In genomic region chr9:97366889-97367288, GRCh38 we compare ENCODE assay signal across 30 cellular contexts. TPM values are rescaled to one million over a fixed set of nuclear protein-coding genes. Genes with fewer than 3 reads are reported as not detected.
A peak's percentile ranks its signal among the peaks of the same experiment; 100 is the strongest.
DNase-seq lines count a peak whose midpoint lies in the region; ATAC-seq and TF ChIP-seq lines count a peak whose summit lies in the region.
"Had no signal": no experiment of that assay in that cellular context is flagged by ENCODE, and none has a peak within 500 bp of the region (broad histone marks: within the 10 kb centered on the region; RNA-seq: fewer than 3 reads in every experiment).

No MANE protein-coding gene starts in this region.

- peak; percentile 64 for ATAC-seq in GM19043 (IDR thresholded peaks at IDR 0.05; ENCODE audit: low read depth, unreplicated experiment)
- ATAC-seq in HG03103 (IDR thresholded peaks at IDR 0.05; ENCODE audit: low read depth, unreplicated experiment), result peak; percentile 46
- ATAC-seq: gastrocnemius medialis; left lung; naive thymus-derived CD8-positive, alpha-beta T cell; WTC11 had no signal

- H3K27ac Mint-ChIP-seq in progenitor cell of endocrine pancreas, result no peak overlapping the region
- H3K27ac Mint-ChIP-seq: activated naive CD8-positive, alpha-beta T cell treated with anti-CD3 and anti-CD28 coated beads for 36 hours; CD8-positive, alpha-beta memory T cell; naive thymus-derived CD8-positive, alpha-beta T cell; WTC11 had no signal

- H3K4me3 Mint-ChIP-seq in progenitor cell of endocrine pancreas (ENCODE audit: low read depth), result no peak overlapping the region
- H3K4me3 Mint-ChIP-seq: activated naive CD8-positive, alpha-beta T cell treated with anti-CD3 and anti-CD28 coated beads for 36 hours; CD8-positive, alpha-beta memory T cell; endodermal cell; naive thymus-derived CD8-positive, alpha-beta T cell; WTC11 had no signal

- peaks cover 29% of the 10 kb centered on the region for H3K36me3 Mint-ChIP-seq in progenitor cell of endocrine pancreas (ENCODE audit: insufficient read depth)

- 0 out of 20 replicates have a peak overlapping the region, but pooled peaks of 1 of the 10 experiments have one; percentile 11 for H3K4me3 ChIP-seq in BLaER1 treated with 17β-estradiol and CSF1 and Interleukin-3, amounts not matched to agents 10 nM and 100 nM
- H3K4me3 ChIP-seq in effector memory CD4-positive, alpha-beta T cell (ENCODE audit: insufficient read depth, low read depth, low read length, poor library complexity, severe bottlenecking), result no peak overlapping the region
- H3K4me3 ChIP-seq: ascending aorta, esophagus muscularis mucosa, gastrocnemius medialis, left lung, smooth muscle cell, suprapubic skin had no signal

- H3K27me3 Mint-ChIP-seq in progenitor cell of endocrine pancreas, result no peaks in the 10 kb centered on the region
- H3K27me3 Mint-ChIP-seq: activated naive CD8-positive, alpha-beta T cell treated with anti-CD3 and anti-CD28 coated beads for 36 hours; CD8-positive, alpha-beta memory T cell; naive thymus-derived CD8-positive, alpha-beta T cell had no signal

- peak overlapping the region in 7 of 11 experiments; percentile 19 to 89 (median 71); a peak in 12 of 22 replicates for H3K4me2 ChIP-seq in BLaER1 treated with 17β-estradiol and CSF1 and Interleukin-3, amounts not matched to agents 10 nM and 100 nM
- H3K4me2 ChIP-seq: smooth muscle cell had no signal

- H3K36me3 ChIP-seq in BLaER1 treated with 17β-estradiol and CSF1 and Interleukin-3, amounts not matched to agents 10 nM and 100 nM, result no peaks in the 10 kb centered on the region
- H3K36me3 ChIP-seq in effector memory CD4-positive, alpha-beta T cell (ENCODE audit: control insufficient read depth, insufficient read depth, low read length), result no peaks in the 10 kb centered on the region
- H3K36me3 ChIP-seq: gastrocnemius medialis had no signal

- no peak for TF ChIP-seq CTCF in progenitor cell of endocrine pancreas (IDR thresholded peaks at IDR 0.05; ENCODE audit: unreplicated experiment)

- peaks cover 0 to 48% (median 24%) of the 10 kb centered on the region in 10 experiments; a peak in 14 of 20 replicates for H3K4me1 ChIP-seq in BLaER1 treated with 17β-estradiol and CSF1 and Interleukin-3, amounts not matched to agents 10 nM and 100 nM
- no peaks in the 10 kb centered on the region for H3K4me1 ChIP-seq in effector memory CD4-positive, alpha-beta T cell (ENCODE audit: control insufficient read depth, insufficient read depth, low read length, poor library complexity, severe bottlenecking)
- H3K4me1 ChIP-seq: ascending aorta, esophagus muscularis mucosa, gastrocnemius medialis, left lung, suprapubic skin had no signal

- peak overlapping the region in 5 of 11 experiments; percentile 15 to 73 (median 66); a peak in 8 of 22 replicates for H3K27ac ChIP-seq in BLaER1 treated with 17β-estradiol and CSF1 and Interleukin-3, amounts not matched to agents 10 nM and 100 nM
- no peak overlapping the region for H3K27ac ChIP-seq in effector memory CD4-positive, alpha-beta T cell (ENCODE audit: insufficient read depth, low read length, poor library complexity, severe bottlenecking)
- H3K27ac ChIP-seq: ascending aorta, esophagus muscularis mucosa, gastrocnemius medialis, left lung, suprapubic skin had no signal

- H3K9ac ChIP-seq in BLaER1 treated with 17β-estradiol and CSF1 and Interleukin-3, amounts not matched to agents 10 nM and 100 nM, result peak overlapping the region in 2 of 11 experiments; percentile 31 to 33; a peak in 1 of 22 replicates

- DNase-seq in NOMO-1 (lab: John Stamatoyannopoulos, UW; ENCODE audit: unreplicated experiment in 2 of 2), result peak; percentile 73 to 81
- DNase-seq in DMS153 (lab: John Stamatoyannopoulos, UW), result no peak
- no peak for DNase-seq in progenitor cell of endocrine pancreas (ENCODE audit: low spot score, unreplicated experiment)
- DNase-seq in effector memory CD4-positive, alpha-beta T cell, result no peak
- no peak for DNase-seq in activated CD4-positive, CD25-positive, alpha-beta regulatory T cell treated with anti-CD3 and anti-CD28 coated beads, Interleukin-2, amount 50 U/mL, for 72 hours
- DNase-seq: 8988T; activated CD4-positive, alpha-beta T cell treated with anti-CD3 and anti-CD28 coated beads, Interleukin-2, amount 50 U/mL, for 4 hours; activated CD8-positive, alpha-beta memory T cell treated with anti-CD3 and anti-CD28 coated beads, Interleukin-2, amount 50 U/mL, for 48 hours; activated effector memory CD4-positive, alpha-beta T cell treated with Interleukin-2 at 50 U/mL for 16 hours; activated naive CD8-positive, alpha-beta T cell treated with anti-CD3 and anti-CD28 coated beads for 36 hours; AML-193; CD8-positive, alpha-beta memory T cell; cortex of kidney; endodermal cell; gastrocnemius medialis; hypothalamus; KG1; MM.1S; naive thymus-derived CD8-positive, alpha-beta T cell; NCI-H526; occipital lobe had no signal

- H3K27me3 ChIP-seq in BLaER1 treated with 17β-estradiol and CSF1 and Interleukin-3, amounts not matched to agents 10 nM and 100 nM, result no peaks in the 10 kb centered on the region
- H3K27me3 ChIP-seq in effector memory CD4-positive, alpha-beta T cell (replicated peaks; ENCODE audit: control insufficient read depth, insufficient read depth, low read length, poor library complexity, severe bottlenecking), result no peaks in the 10 kb centered on the region
- H3K27me3 ChIP-seq: ascending aorta, esophagus muscularis mucosa, gastrocnemius medialis, left lung, suprapubic skin had no signal

- H3K9me3 ChIP-seq in BLaER1 treated with 17β-estradiol and CSF1 and Interleukin-3, amounts not matched to agents 10 nM and 100 nM (replicated peaks in 1 of 11), result peaks cover 20 to 33% (median 27%) of the 10 kb centered on the region in 11 experiments
- H3K9me3 ChIP-seq in effector memory CD4-positive, alpha-beta T cell (ENCODE audit: control insufficient read depth, low read length), result no peaks in the 10 kb centered on the region
- H3K9me3 ChIP-seq: gastrocnemius medialis, suprapubic skin had no signal

- H3K9me3 Mint-ChIP-seq in progenitor cell of endocrine pancreas (ENCODE audit: low read depth), result peaks cover 16% of the 10 kb centered on the region

- H4K20me1 ChIP-seq in BLaER1 treated with 17β-estradiol and CSF1 and Interleukin-3, amounts not matched to agents 10 nM and 100 nM, result no peaks in the 10 kb centered on the region

- no peaks in the 10 kb centered on the region for H3K4me1 Mint-ChIP-seq in progenitor cell of endocrine pancreas (ENCODE audit: low read depth)

RNA-seq across cellular contexts. Expression of gene TDRD7, which starts 45.0 kb away (rescaled TPM):
- 12.8 and 14.2 TPM in 2 replicates for total RNA-seq in progenitor cell of endocrine pancreas

RNA-seq across cellular contexts. Expression of gene CCDC180, which starts 59.4 kb away (rescaled TPM):
- 12.5 and 12.7 TPM in 2 replicates for total RNA-seq in progenitor cell of endocrine pancreas

Comparison
In these comparisons a context has a peak if more than half of its experiments do, and no peak if none do; other contexts are left out.
1. DNase-seq: peak in NOMO-1 (2 of 2); none in DMS153 (single experiment), progenitor cell of endocrine pancreas (single experiment), effector memory CD4-positive, alpha-beta T cell (0 of 3) and activated CD4-positive, CD25-positive, alpha-beta regulatory T cell treated with anti-CD3 and anti-CD28 coated beads, Interleukin-2, amount 50 U/mL, for 72 hours (single experiment).